In genomic region chr17:76239538-76240274, GRCh38 we compare ENCODE assay signal across 1 cellular context.
TF ChIP-seq lines count a peak whose summit lies in the region.

No MANE protein-coding gene starts in this region.

TF ChIP-seq in K562, 482 proteins besides CTCF, POLR2A, EP300 and RAD21 (continues in another document):
- TF ChIP-seq ZNF740 (CRISPR knock-in tag; IDR thresholded peaks at IDR 0.05), result peak; percentile 64
- TF ChIP-seq ZNF740 (tag; IDR thresholded peaks at IDR 0.05), result no peak
- TF ChIP-seq RREB1 (CRISPR knock-in tag; IDR thresholded peaks at IDR 0.05), result peak; percentile 79; the same call in 1 of the 2 replicates
- TF ChIP-seq SAP30 (IDR thresholded peaks at IDR 0.05; ENCODE audit: borderline replicate concordance, insufficient read depth, low read depth, low read length, poor library complexity, severe bottlenecking), result peak; percentile 41
- no peak for TF ChIP-seq HINFP (tag; conservative IDR thresholded peaks at IDR 0.05; ENCODE audit: low read depth)
- no peak for TF ChIP-seq ZNF57 (CRISPR knock-in tag; IDR thresholded peaks at IDR 0.05)
- TF ChIP-seq ZNF12 (CRISPR knock-in tag; IDR thresholded peaks at IDR 0.05), result peak; percentile 35; the same call in 1 of the 2 replicates
- TF ChIP-seq CXXC5 (CRISPR knock-in tag; IDR thresholded peaks at IDR 0.05), result peak; percentile 52
- peak; percentile 81 to 84; a peak in 3 of 4 replicates for TF ChIP-seq UBTF (IDR thresholded peaks at IDR 0.05; ENCODE audit: borderline replicate concordance in 1 of 2, low read depth in 2 of 2, low read length in 2 of 2)
- no peak for TF ChIP-seq ZNF511 (CRISPR knock-in tag; IDR thresholded peaks at IDR 0.05)
- peak; percentile 61; the same call in 1 of the 2 replicates for TF ChIP-seq CTBP1 (IDR thresholded peaks at IDR 0.05; ENCODE audit: borderline replicate concordance)
- TF ChIP-seq BRD4 (IDR thresholded peaks at IDR 0.05), result peak; percentile 36; the same call in 1 of the 2 replicates
- 0 out of 2 replicates have a peak, but pooled peaks have one; percentile 24 for TF ChIP-seq MYC (IDR thresholded peaks at IDR 0.05; ENCODE audit: low read depth, low read length)
- TF ChIP-seq MYC (CRISPR knock-in tag; IDR thresholded peaks at IDR 0.05; ENCODE audit: borderline replicate concordance, low read depth), result no peak
- TF ChIP-seq SP1 (CRISPR knock-in tag; IDR thresholded peaks at IDR 0.05), result peak; percentile 26; the same call in 1 of the 2 replicates
- TF ChIP-seq ZBTB7A (IDR thresholded peaks at IDR 0.05; ENCODE audit: borderline replicate concordance, control insufficient read depth, low read depth, low read length), result peak; percentile 78
- 0 out of 2 replicates have a peak, but pooled peaks have one; percentile 78 for TF ChIP-seq NR3C1 (CRISPR knock-in tag; IDR thresholded peaks at IDR 0.05)
- TF ChIP-seq ZBTB9 (CRISPR knock-in tag; IDR thresholded peaks at IDR 0.05), result 0 out of 2 replicates have a peak, but pooled peaks have one; percentile 33
- peak in 1 of 2 experiments; percentile 67; a peak in 3 of 4 replicates for TF ChIP-seq MAZ (CRISPR knock-in tag; conservative IDR thresholded peaks at IDR 0.05 in 1 of 2, IDR thresholded peaks at IDR 0.05 in 1 of 2)
- TF ChIP-seq NONO (IDR thresholded peaks at IDR 0.05; ENCODE audit: low read depth in 2 of 2, low read length in 1 of 2), result 0 out of 4 replicates have a peak, but pooled peaks of 1 of the 2 experiments have one; percentile 3
- no peak for TF ChIP-seq ZNF780A (CRISPR knock-in tag; IDR thresholded peaks at IDR 0.05)
- TF ChIP-seq ETV5 (CRISPR knock-in tag; IDR thresholded peaks at IDR 0.05; ENCODE audit: low read depth), result 0 out of 2 replicates have a peak, but pooled peaks have one; percentile 41
- TF ChIP-seq NFATC3 (IDR thresholded peaks at IDR 0.05), result no peak
- TF ChIP-seq ZNF431 (CRISPR knock-in tag; IDR thresholded peaks at IDR 0.05), result 0 out of 2 replicates have a peak, but pooled peaks have one; percentile 38
- no peak for TF ChIP-seq AFF4 (CRISPR knock-in tag; IDR thresholded peaks at IDR 0.05)
- TF ChIP-seq SPI1 (IDR thresholded peaks at IDR 0.05; ENCODE audit: borderline replicate concordance, low read depth, low read length), result no peak
- 0 out of 2 replicates have a peak, but pooled peaks have one; percentile 63 for TF ChIP-seq RERE (CRISPR knock-in tag; IDR thresholded peaks at IDR 0.05; ENCODE audit: borderline replicate concordance)
- no peak for TF ChIP-seq MYNN (IDR thresholded peaks at IDR 0.05)
- no peak for TF ChIP-seq MYNN (CRISPR knock-in tag; IDR thresholded peaks at IDR 0.05)
- no peak for TF ChIP-seq POLR3A (IDR thresholded peaks at IDR 0.05; ENCODE audit: borderline replicate concordance, extremely low read depth, insufficient read depth, insufficient read length)
- TF ChIP-seq ZSCAN32 (CRISPR knock-in tag; IDR thresholded peaks at IDR 0.05), result no peak
- peak; percentile 77 for TF ChIP-seq RBFOX2 (IDR thresholded peaks at IDR 0.05; ENCODE audit: low read depth, low read length)
- TF ChIP-seq KLF10 (CRISPR knock-in tag; IDR thresholded peaks at IDR 0.05), result no peak
